Comparison of ENCODE assay signal across 8 cellular contexts in the genomic region with DNA sequence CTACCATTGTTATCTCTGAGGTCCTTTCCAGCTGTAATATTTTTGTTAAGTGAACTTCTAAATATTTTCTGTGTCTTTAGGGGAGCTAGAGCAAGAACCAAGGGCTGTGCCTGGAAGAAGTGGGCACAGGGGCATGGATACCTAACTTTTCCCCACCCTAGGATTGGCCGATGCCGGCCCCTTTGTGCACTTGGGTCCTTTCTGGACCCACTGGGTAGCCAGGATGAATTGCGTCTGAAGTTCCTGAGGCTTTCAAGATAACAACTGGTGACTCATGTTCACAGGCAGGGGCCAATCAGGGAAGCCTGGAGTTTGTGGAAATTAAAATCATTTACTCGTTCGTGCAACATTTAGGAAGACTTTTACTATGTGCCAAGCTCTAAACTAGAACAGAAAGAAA. TPM values are rescaled to one million over a fixed set of nuclear protein-coding genes. Genes with fewer than 3 reads are reported as not detected.
DNase-seq lines count a peak whose midpoint lies in the region; ATAC-seq and TF ChIP-seq lines count a peak whose summit lies in the region.

No MANE protein-coding gene starts in this region.

- no peak for TF ChIP-seq CTCF in breast epithelium (IDR thresholded peaks at IDR 0.05)

- no peaks in the 10 kb centered on the region for H3K27me3 ChIP-seq in breast epithelium

- DNase-seq in AG20443 (ENCODE audit: low spot score) (peak; percentile 45), breast epithelium (ENCODE audit: low spot score in 2 of 2) (no peak), HuH-7.5 (ENCODE audit: low spot score) (no peak), NCI-H2107 (lab: John Stamatoyannopoulos, UW) (no peak)
- DNase-seq in naive thymus-derived CD8-positive, alpha-beta T cell = no peak
- no peak for DNase-seq in effector CD8-positive, alpha-beta T cell (lab: John Stamatoyannopoulos, UW)

- H3K4me3 ChIP-seq in breast epithelium = peak overlapping the region; percentile 72 to 87 (median 83)

- peaks cover 9 to 17% (median 13%) of the 10 kb centered on the region in 3 donors for H3K4me1 Mint-ChIP-seq in IgD-negative memory B cell
- peaks cover 9 to 30% (median 30%) of the 10 kb centered on the region in 4 donors for H3K4me1 Mint-ChIP-seq in naive thymus-derived CD8-positive, alpha-beta T cell

- ATAC-seq in naive thymus-derived CD8-positive, alpha-beta T cell = no peak
- ATAC-seq in GM18873 (IDR thresholded peaks at IDR 0.05; ENCODE audit: low FRiP score, unreplicated experiment) = no peak

- no peaks in the 10 kb centered on the region for H3K36me3 Mint-ChIP-seq in IgD-negative memory B cell
- H3K36me3 Mint-ChIP-seq in naive thymus-derived CD8-positive, alpha-beta T cell = peaks cover 0 to 9% (median 0%) of the 10 kb centered on the region in 3 donors

- peak overlapping the region; percentile 91 to 98 (median 96) for H3K4me3 Mint-ChIP-seq in IgD-negative memory B cell
- peak overlapping the region; percentile 90 to 97 (median 94) for H3K4me3 Mint-ChIP-seq in naive thymus-derived CD8-positive, alpha-beta T cell

- intact Hi-C loops in breast epithelium (cut with DNase I; ENCODE audit: low total_unique reads) = no loop called here

- no peak overlapping the region for H3K27ac ChIP-seq in breast epithelium

- no peak for TF ChIP-seq POLR2A in breast epithelium (IDR thresholded peaks at IDR 0.05)

- peak overlapping the region in 1 of 3 donors; percentile 23 for H3K27ac Mint-ChIP-seq in IgD-negative memory B cell
- H3K27ac Mint-ChIP-seq in naive thymus-derived CD8-positive, alpha-beta T cell = peak overlapping the region in 2 of 10 donors; percentile 70 to 71

- no peaks in the 10 kb centered on the region for H3K9me3 Mint-ChIP-seq in IgD-negative memory B cell
- H3K9me3 Mint-ChIP-seq in naive thymus-derived CD8-positive, alpha-beta T cell = no peaks in the 10 kb centered on the region

- H3K4me1 ChIP-seq in breast epithelium = peaks cover 0 to 3% of the 10 kb centered on the region in 2 donors

- no peaks in the 10 kb centered on the region for H3K27me3 Mint-ChIP-seq in IgD-negative memory B cell
- peaks cover 0 to 1% (median 0%) of the 10 kb centered on the region in 5 donors for H3K27me3 Mint-ChIP-seq in naive thymus-derived CD8-positive, alpha-beta T cell

- H3K9me3 ChIP-seq in breast epithelium = no peaks in the 10 kb centered on the region

- POLR2A ChIA-PET in naive thymus-derived CD8-positive, alpha-beta T cell (lab: Charles Lee) = no interaction called here

- no peaks in the 10 kb centered on the region for H3K36me3 ChIP-seq in breast epithelium

RNA-seq across cellular contexts. Expression of gene DPCD, which starts 0.8 kb away (rescaled TPM):
- polyA plus RNA-seq in IgD-negative memory B cell = 2.2 TPM
- total RNA-seq in breast epithelium = 10 to 100 TPM; 17.0 to 25.9 (median 24.7) TPM
- total RNA-seq in naive thymus-derived CD8-positive, alpha-beta T cell = 1 to 10 TPM in 1 of 2 experiments, under 1 TPM in 1; 0.75 to 1.4 TPM
- polyA plus RNA-seq in naive thymus-derived CD8-positive, alpha-beta T cell = 1 to 10 TPM; 1.3 to 3.0 (median 2.4) TPM

RNA-seq across cellular contexts. Expression of gene POLL, which starts 0.8 kb away (rescaled TPM):
- 16.5 TPM for polyA plus RNA-seq in IgD-negative memory B cell
- 10 to 100 TPM; 19.5 to 31.6 (median 20.3) TPM for total RNA-seq in breast epithelium
- total RNA-seq in naive thymus-derived CD8-positive, alpha-beta T cell = 10 to 100 TPM; 44.0 to 48.9 TPM
- 10 to 100 TPM; 10.6 to 16.7 (median 12.5) TPM for polyA plus RNA-seq in naive thymus-derived CD8-positive, alpha-beta T cell

Comparison
In these comparisons a context has a peak if more than half of its experiments do, and no peak if none do; other contexts are left out.
1. RNA of gene DPCD, which starts 0.8 kb away (total RNA-seq): 17.0 to 25.9 TPM in breast epithelium; 0.75 to 1.4 TPM in naive thymus-derived CD8-positive, alpha-beta T cell; every median in the first group is over 4 times any median in the second.